ENCODE assay signal across 16 cellular contexts in genomic region chr1:228368801-228369607, GRCh38. TPM values are rescaled to one million over a fixed set of nuclear protein-coding genes. Genes with fewer than 3 reads are reported as not detected.
A peak's percentile ranks its signal among the peaks of the same experiment; 100 is the strongest.
DNase-seq lines count a peak whose midpoint lies in the region; ATAC-seq, FAIRE-seq and TF ChIP-seq lines count a peak whose summit lies in the region.
"Had no signal": no experiment of that assay in that cellular context is flagged by ENCODE, and none has a peak within 500 bp of the region (broad histone marks: within the 10 kb centered on the region; RNA-seq: fewer than 3 reads in every experiment).

No MANE protein-coding gene starts in this region.

- ATAC-seq in K562 (peak; percentile 75), right cardiac atrium (peak; percentile 62 to 70), HG02870 (IDR thresholded peaks at IDR 0.05; ENCODE audit: unreplicated experiment) (no peak), HG03354 (IDR thresholded peaks at IDR 0.05; ENCODE audit: poor library complexity, severe bottlenecking, unreplicated experiment) (no peak)
- ATAC-seq: left colon had no signal

- H3K27me3 ChIP-seq in K562 (ENCODE audit: control insufficient read depth in 2 of 2, insufficient read depth in 2 of 2, low read length in 2 of 2) (no peaks in the 10 kb centered on the region), right cardiac atrium (ENCODE audit: control insufficient read depth, insufficient read depth) (no peaks in the 10 kb centered on the region), skeletal muscle tissue (ENCODE audit: control insufficient read depth in 3 of 3, insufficient read depth in 3 of 3, low read length in 3 of 3) (peaks cover 0 to 2% (median 0%) of the 10 kb centered on the region in 3 donors)
- H3K27me3 ChIP-seq: hepatocyte, MG63 had no signal

- CTCF ChIA-PET in K562 (lab: Yijun Ruan, JAX; ENCODE audit: low intra/inter-chr PET ratio) = interaction anchor here (0.6 kb wide), 1 partner anchor 157 kb away, joined by 4 read pairs; no protein-coding TSS in a partner anchor

- H3K27ac ChIP-seq in K562 (ENCODE audit: extremely low read depth, low read depth, low read length) (peak overlapping the region; percentile 85), right cardiac atrium (ENCODE audit: low read length) (peak overlapping the region; percentile 81), skeletal muscle tissue (ENCODE audit: low read depth, low read length) (peak overlapping the region; percentile 74)
- H3K27ac ChIP-seq: esophagus muscularis mucosa, hepatocyte, PC-9, VCaP had no signal

- peak; percentile 56; the same call in 1 of the 2 replicates for TF ChIP-seq POLR2A in K562 (conservative IDR thresholded peaks at IDR 0.05)

- 10% methylated on average over 15 of the region's 15 CpGs for WGBS in K562 (ENCODE audit: insufficient coverage, low coverage, missing lambda C conversion rate)
- 30% methylated on average over 15 of the region's 15 CpGs for WGBS in right cardiac atrium

- 0 out of 6 replicates have a peak, but pooled peaks of 1 of the 3 experiments have one; percentile 4 for TF ChIP-seq CTCF in K562 (IDR thresholded peaks at IDR 0.05 in 2 of 3, conservative IDR thresholded peaks at IDR 0.05 in 1 of 3; ENCODE audit: insufficient read depth in 2 of 3, low read depth in 1 of 3, low read length in 3 of 3)

- H3K9ac ChIP-seq in K562 (ENCODE audit: insufficient read depth in 1 of 2, low read depth in 2 of 2, low read length in 2 of 2) = peak overlapping the region; percentile 71 to 91
- peak overlapping the region in 2 of 3 donors; percentile 57 to 72 for H3K9ac ChIP-seq in skeletal muscle tissue (ENCODE audit: low read depth in 1 of 3, low read length in 3 of 3)

- peaks cover 20% of the 10 kb centered on the region; the same call in 2 of the 3 replicates for H3K79me2 ChIP-seq in K562 (ENCODE audit: control insufficient read depth, insufficient read depth, low read length)
- H3K79me2 ChIP-seq: hepatocyte had no signal

- H3K4me3 ChIP-seq in K562 (peak overlapping the region; percentile 34), right cardiac atrium (ENCODE audit: low read length) (no peak overlapping the region), skeletal muscle tissue (ENCODE audit: low read length in 3 of 3) (peak overlapping the region in 1 of 3 donors; percentile 29)
- H3K4me3 ChIP-seq: esophagus muscularis mucosa, hepatocyte, MG63, PC-9 had no signal

- POLR2A ChIA-PET in K562 (lab: Yijun Ruan, JAX) = interaction anchor here (0.6 to 1.8 kb wide), 4 partner anchors 12 to 152 kb away, joined by 3 to 16 read pairs (median 4); a partner anchor contains a TSS

- no peaks in the 10 kb centered on the region for H3K9me1 ChIP-seq in K562 (ENCODE audit: control insufficient read depth, insufficient read depth, low read length)

- in situ Hi-C loops in K562 (cut with MboI) = no loop called here

- intact Hi-C loops in K562 (cut with micrococcal nuclease) (loop anchor here (2.0 kb wide), 1 partner anchor 88 kb away; a partner anchor contains a TSS), right cardiac atrium (cut with DNase I) (no loop called here)

- peak; percentile 99 for FAIRE-seq in K562 (lab: Jason Lieb, UNC)

- TF ChIP-seq RAD21 in K562 (CRISPR knock-in tag; conservative IDR thresholded peaks at IDR 0.05 in 1 of 2, IDR thresholded peaks at IDR 0.05 in 1 of 2) = peak; percentile 31 to 38; a peak in 3 of 4 replicates

- no peaks in the 10 kb centered on the region for H4K20me1 ChIP-seq in K562 (replicated peaks; ENCODE audit: control insufficient read depth, insufficient read depth, low read length)

- H3K9me3 ChIP-seq in K562 (replicated peaks; ENCODE audit: control insufficient read depth, insufficient read depth, low read depth, low read length) = no peaks in the 10 kb centered on the region
- no peaks in the 10 kb centered on the region for H3K9me3 ChIP-seq in right cardiac atrium (ENCODE audit: control insufficient read depth, low read length)
- H3K9me3 ChIP-seq in skeletal muscle tissue (ENCODE audit: control insufficient read depth in 3 of 3, low read length in 3 of 3) = no peaks in the 10 kb centered on the region
- H3K9me3 ChIP-seq: esophagus muscularis mucosa, MG63 had no signal

- H3K4me2 ChIP-seq in K562 (ENCODE audit: insufficient read depth, low read length) = peak overlapping the region; percentile 81

- TF ChIP-seq EP300 in K562 (IDR thresholded peaks at IDR 0.05; ENCODE audit: low read length) = peak; percentile 94

- DNase-seq in HUDEP-2 (lab: John Stamatoyannopoulos, UW; ENCODE audit: unreplicated experiment in 76 of 76) (peak in 70 of 76 experiments; percentile 15 to 82 (median 58)), K562 (ENCODE audit: extremely low read depth in 1 of 4, low spot score in 3 of 4) (peak; percentile 85 to 97 (median 91)), right cardiac atrium (peak; percentile 79 to 89 (median 86)), DMS114 treated with DMSO at 0.1 percent for 48 hours (lab: John Stamatoyannopoulos, UW; ENCODE audit: unreplicated experiment) (no peak)
- DNase-seq: CD4-positive, alpha-beta T cell; left colon; MG63; NCI-H187; PC-9; substantia nigra had no signal

- no TSS peak for BruUV-seq in K562 (replicated peaks; lab: Mats Ljungman, UMichigan)

- H3K4me1 ChIP-seq in K562 (replicated peaks in 1 of 2; ENCODE audit: control insufficient read depth in 2 of 2, insufficient read depth in 2 of 2, low read length in 2 of 2) (peaks cover 48 to 100% of the 10 kb centered on the region in 2 experiments), right cardiac atrium (ENCODE audit: control insufficient read depth, insufficient read depth, low read length) (no peaks in the 10 kb centered on the region), skeletal muscle tissue (ENCODE audit: control insufficient read depth in 3 of 3, insufficient read depth in 3 of 3, low read length in 3 of 3) (peaks cover 46 to 100% (median 98%) of the 10 kb centered on the region in 3 donors)

- H2AFZ ChIP-seq in K562 (ENCODE audit: low read depth, low read length) = peak overlapping the region; percentile 80
- H2AFZ ChIP-seq: hepatocyte, PC-9 had no signal

- H3K36me3 ChIP-seq in K562 (ENCODE audit: control insufficient read depth, insufficient read depth, low read length) (peaks cover 2% of the 10 kb centered on the region; the same call in 1 of the 3 replicates), skeletal muscle tissue (ENCODE audit: control insufficient read depth in 3 of 3, insufficient read depth in 3 of 3, low read length in 3 of 3) (peaks cover 66 to 89% (median 80%) of the 10 kb centered on the region in 3 donors)
- H3K36me3 ChIP-seq: esophagus muscularis mucosa, MG63 had no signal

TF ChIP-seq in K562, 482 proteins besides CTCF, POLR2A, EP300 and RAD21 (continues in another document):
- TF ChIP-seq BRD9 (IDR thresholded peaks at IDR 0.05; ENCODE audit: low read depth, partially characterized antibody) = no peak

RNA-seq across cellular contexts. Expression of gene TRIM11, which starts 37.6 kb away (rescaled TPM):
- total RNA-seq in K562 (2011; cell fraction: chromatin; rRNA removed; ENCODE audit: low replicate concordance) = 106 and 219 TPM in 2 replicates
- total RNA-seq in K562 (2011; cell fraction: nucleolus; rRNA removed) = 114 and 116 TPM in 2 replicates
- total RNA-seq in K562 (2011; cell fraction: nucleoplasm; rRNA removed) = 107 and 126 TPM in 2 replicates
- total RNA-seq in K562 (2014; rRNA removed) (45.1 and 49.1 TPM in 2 replicates), K562 (2014; rRNA removed; fragmentation: Illumina TruSeq; extraction: Trizol) (14.8 and 18.0 TPM in 2 replicates), K562 (2015; rRNA removed; fragmentation: Illumina TruSeq; extraction: Trizol) (29.7 and 29.8 TPM in 2 replicates), K562 (2021) (64.3 and 66.8 TPM in 2 replicates), right cardiac atrium (10 to 100 TPM in 1 of 4 donors, 1 to 10 TPM in 3; 8.9 to 10.7 (median 9.5) TPM), skeletal muscle tissue (6.3 TPM)
- polyA plus RNA-seq in K562 (2011; rRNA removed) (17.5 and 26.5 TPM in 2 replicates), K562 (2014; fragmentation: Illumina TruSeq; extraction: Trizol) (33.7 and 35.0 TPM in 2 replicates), K562 (2014; fragmentation: Nextera tagmentation; extraction: Ambion mirVana) (1 to 10 TPM; 3.6 to 3.8 TPM), K562 (2014; rRNA removed) (34.4 and 43.0 TPM in 2 replicates), right cardiac atrium (5.9 TPM)
- polyA plus RNA-seq in K562 (2011; cell fraction: cytosol; rRNA removed) = 15.7 and 25.5 TPM in 2 replicates
- polyA plus RNA-seq in K562 (2011; cell fraction: nucleus; rRNA removed) = 67.6 and 116 TPM in 2 replicates
- 33.4 and 43.7 TPM in 2 replicates for polyA plus RNA-seq in K562 (2012)
- 24.4 and 25.6 TPM in 2 replicates for polyA minus RNA-seq in K562 (2011; rRNA and poly(A)+ RNA removed)
- polyA minus RNA-seq in K562 (2011; cell fraction: cytosol; rRNA and poly(A)+ RNA removed) = 22.2 and 23.9 TPM in 2 replicates
- 42.0 and 46.8 TPM in 2 replicates for polyA minus RNA-seq in K562 (2011; cell fraction: nucleus; rRNA and poly(A)+ RNA removed)

RNA-seq across cellular contexts. Expression of gene TRIM17, which starts 47.7 kb away (rescaled TPM):
- total RNA-seq in K562 (2011; cell fraction: chromatin; rRNA removed; ENCODE audit: low replicate concordance) = not detected in 2 replicates
- 0.26 TPM in 1 of 2 replicates, not detected in the other for total RNA-seq in K562 (2011; cell fraction: nucleolus; rRNA removed)
- total RNA-seq in K562 (2011; cell fraction: nucleoplasm; rRNA removed) = not detected in 2 replicates
- total RNA-seq in K562 (2014; rRNA removed) (not detected in 2 replicates), K562 (2014; rRNA removed; fragmentation: Illumina TruSeq; extraction: Trizol) (not detected in 2 replicates), K562 (2015; rRNA removed; fragmentation: Illumina TruSeq; extraction: Trizol) (not detected in 2 replicates), K562 (2021) (not detected in 2 replicates), right cardiac atrium (1 to 10 TPM in 2 of 4 donors, under 1 TPM in 2; 0.56 to 2.4 (median 1.2) TPM), skeletal muscle tissue (0.52 TPM)
- polyA plus RNA-seq in K562 (2011; rRNA removed) (not detected in 2 replicates), K562 (2014; fragmentation: Illumina TruSeq; extraction: Trizol) (not detected in 2 replicates), K562 (2014; fragmentation: Nextera tagmentation; extraction: Ambion mirVana) (not detected), K562 (2014; rRNA removed) (not detected in 2 replicates), right cardiac atrium (0.41 TPM)
- polyA plus RNA-seq in K562 (2011; cell fraction: cytosol; rRNA removed) = not detected in 2 replicates
- polyA plus RNA-seq in K562 (2011; cell fraction: nucleus; rRNA removed) = 0.07 TPM in 1 of 2 replicates, not detected in the other
- polyA plus RNA-seq in K562 (2012) = 0.35 and 0.83 TPM in 2 replicates
- not detected in 2 replicates for polyA minus RNA-seq in K562 (2011; rRNA and poly(A)+ RNA removed)
- not detected in 2 replicates for polyA minus RNA-seq in K562 (2011; cell fraction: cytosol; rRNA and poly(A)+ RNA removed)
- polyA minus RNA-seq in K562 (2011; cell fraction: nucleus; rRNA and poly(A)+ RNA removed) = not detected in 2 replicates
- total RNA-seq: esophagus muscularis mucosa had no signal

Comparison
In these comparisons a context has a peak if more than half of its experiments do, and no peak if none do; other contexts are left out.
1. ATAC-seq: peak in K562 (single experiment) and right cardiac atrium (2 of 2); none in HG02870 (single experiment) and HG03354 (single experiment).
2. Peak in every context shown above with its lines, with median percentiles within 50 percentile points of each other: H3K27ac ChIP-seq.